1 cellular context compared by ENCODE assay signal in genomic region chr2:136225950-136226835, GRCh38.
TF ChIP-seq lines count a peak whose summit lies in the region.

No MANE protein-coding gene starts in this region.

TF ChIP-seq in HepG2, 621 proteins besides CTCF, POLR2A, EP300 and RAD21 (continued from another document):
- TF ChIP-seq PREB (CRISPR knock-in tag; IDR thresholded peaks at IDR 0.05) (no peak), HNF4G (IDR thresholded peaks at IDR 0.05; ENCODE audit: borderline replicate concordance, low read depth, low read length) (no peak), HNF4G (CRISPR knock-in tag; IDR thresholded peaks at IDR 0.05; ENCODE audit: borderline replicate concordance, low read depth) (no peak), ZBTB7A (CRISPR knock-in tag; IDR thresholded peaks at IDR 0.05) (no peak), YEATS4 (CRISPR knock-in tag; IDR thresholded peaks at IDR 0.05; ENCODE audit: borderline replicate concordance) (no peak), ZZZ3 (CRISPR knock-in tag; IDR thresholded peaks at IDR 0.05; ENCODE audit: borderline replicate concordance) (no peak), KAT7 (CRISPR knock-in tag; IDR thresholded peaks at IDR 0.05; ENCODE audit: borderline replicate concordance) (no peak), ZNF773 (CRISPR knock-in tag; IDR thresholded peaks at IDR 0.05; ENCODE audit: borderline replicate concordance) (no peak), PHF8 (CRISPR knock-in tag; IDR thresholded peaks at IDR 0.05) (no peak), ZNF20 (CRISPR knock-in tag; IDR thresholded peaks at IDR 0.05) (no peak), ZNF446 (CRISPR knock-in tag; IDR thresholded peaks at IDR 0.05) (no peak), ONECUT2 (CRISPR knock-in tag; IDR thresholded peaks at IDR 0.05) (no peak), ZNF431 (CRISPR knock-in tag; IDR thresholded peaks at IDR 0.05; ENCODE audit: borderline replicate concordance, low read depth) (no peak)
